In the genomic region with DNA sequence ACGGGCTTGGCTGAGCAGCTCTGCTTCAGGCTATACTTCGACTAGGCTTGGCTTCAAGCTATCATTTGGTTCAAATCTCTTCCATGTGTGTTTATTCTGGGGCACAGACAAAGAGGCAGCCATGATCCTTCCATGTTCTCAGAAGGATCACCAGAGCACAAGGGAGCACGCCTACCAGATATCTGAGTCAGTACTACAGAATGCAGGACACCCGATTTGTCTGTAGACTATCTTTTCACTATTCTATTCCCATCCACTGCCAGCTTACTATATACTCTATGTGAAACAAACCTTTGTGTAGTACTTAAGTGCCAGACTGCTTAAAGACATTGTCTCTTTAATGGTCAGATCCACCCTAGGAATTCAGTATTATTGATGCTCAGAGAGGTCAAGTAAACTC, we compare ENCODE assay signal across 28 cellular contexts. TPM values are rescaled to one million over a fixed set of nuclear protein-coding genes. Genes with fewer than 3 reads are reported as not detected.
DNase-seq lines count a peak whose midpoint lies in the region; ATAC-seq, FAIRE-seq and TF ChIP-seq lines count a peak whose summit lies in the region.
"Had no signal": no experiment of that assay in that cellular context is flagged by ENCODE, and none has a peak within 500 bp of the region (broad histone marks: within the 10 kb centered on the region; RNA-seq: fewer than 3 reads in every experiment).

No MANE protein-coding gene starts in this region.

- no peaks in the 10 kb centered on the region for H3K9me3 ChIP-seq in HCT116 (ENCODE audit: control insufficient read depth in 1 of 2, insufficient read depth in 1 of 2, low read depth in 1 of 2, low read length in 2 of 2)
- H3K9me3 ChIP-seq: A549, body of pancreas, Caco-2, psoas muscle had no signal

- no peak overlapping the region for H3K9ac ChIP-seq in HCT116 (ENCODE audit: low read length)

- DNase-seq in AG10803 (ENCODE audit: low read depth): peak; percentile 55
- no peak for DNase-seq in HCT116 (ENCODE audit: low read depth, low spot score)
- DNase-seq in bronchial epithelial cell (ENCODE audit: low read depth): no peak
- peak; percentile 56 for DNase-seq in foreskin melanocyte
- DNase-seq in A172 (ENCODE audit: low spot score): no peak
- no peak for DNase-seq in NAMALWA (ENCODE audit: low spot score)
- no peak for DNase-seq in GM12892 (ENCODE audit: insufficient read length)
- DNase-seq: activated CD4-positive, alpha-beta T cell treated with anti-CD3 and anti-CD28 coated beads for 1 hour; activated gamma-delta T cell; activated T-cell treated with anti-CD3 and anti-CD28 coated beads, Interleukin-2, amount 50 U/mL, for 1 hour; body of pancreas; C1 segment of cervical spinal cord; Caco-2; DMS79 treated with DMSO at 0.1 percent for 48 hours; effector CD4-positive, alpha-beta T cell; erythroblast; KBM-7; NCI-H1694 treated with DMSO at 0.1 percent for 48 hours; NCI-H69; psoas muscle had no signal

- H3K79me2 ChIP-seq in HCT116 (ENCODE audit: insufficient read depth, low read length): no peaks in the 10 kb centered on the region

- H4K20me1 ChIP-seq in HCT116 (ENCODE audit: insufficient read depth): no peaks in the 10 kb centered on the region

- no peak overlapping the region for H3K4me2 ChIP-seq in HCT116 (ENCODE audit: low read length)
- H3K4me2 ChIP-seq: A549 had no signal

- TF ChIP-seq CTCF in AG10803 (conservative IDR thresholded peaks at IDR 0.05; ENCODE audit: low read length): no peak
- no peak for TF ChIP-seq CTCF in HCT116 (IDR thresholded peaks at IDR 0.05 in 2 of 3, conservative IDR thresholded peaks at IDR 0.05 in 1 of 3; ENCODE audit: borderline replicate concordance in 1 of 3, insufficient read depth in 1 of 3, low read depth in 2 of 3, low read length in 2 of 3)
- TF ChIP-seq CTCF in bronchial epithelial cell (IDR thresholded peaks at IDR 0.05; ENCODE audit: insufficient read depth, low read length, severe bottlenecking): no peak

- FAIRE-seq in bronchial epithelial cell (lab: Jason Lieb, UNC) (peak; percentile 13), GM12892 (lab: Jason Lieb, UNC) (no peak)
- FAIRE-seq: A549, GM19239 had no signal

- no peaks in the 10 kb centered on the region for H3K4me1 ChIP-seq in HCT116 (ENCODE audit: control insufficient read depth in 1 of 2, insufficient read depth in 2 of 2, low read length in 2 of 2)
- H3K4me1 ChIP-seq: A549, body of pancreas, Caco-2, psoas muscle had no signal

- POLR2A ChIA-PET in HCT116 (lab: Charles Lee): no interaction called here

- H3K4me3 ChIP-seq in AG10803 (ENCODE audit: low read length) (no peak overlapping the region), HCT116 (replicated peaks in 1 of 2; ENCODE audit: low read depth in 1 of 2, low read length in 2 of 2) (no peak overlapping the region), bronchial epithelial cell (ENCODE audit: low read depth, low read length) (no peak overlapping the region)
- H3K4me3 ChIP-seq: A549, body of pancreas, lung, psoas muscle had no signal

- H3K27ac ChIP-seq in HCT116 (ENCODE audit: low read depth, low read length): no peak overlapping the region
- H3K27ac ChIP-seq: A549, body of pancreas, psoas muscle had no signal

- H3K36me3 ChIP-seq in HCT116 (ENCODE audit: control insufficient read depth in 1 of 2, insufficient read depth in 2 of 2, low read length in 2 of 2) (no peaks in the 10 kb centered on the region), bronchial epithelial cell (ENCODE audit: control insufficient read depth, insufficient read depth, low read length) (no peaks in the 10 kb centered on the region)

- intact Hi-C loops in HCT116 (cut with micrococcal nuclease): no loop called here

- peaks cover 2% of the 10 kb centered on the region; the same call in 1 of the 2 replicates for H3K9me2 ChIP-seq in HCT116 (ENCODE audit: insufficient read depth)

- BruUV-seq in HCT116 (replicated peaks; lab: Mats Ljungman, UMichigan): no TSS peak

- CTCF ChIA-PET in HCT116 (lab: Charles Lee): no interaction called here

- TF ChIP-seq POLR2A in HCT116 (IDR thresholded peaks at IDR 0.05; ENCODE audit: borderline replicate concordance, extremely low read depth, insufficient read depth, insufficient read length): no peak
- TF ChIP-seq POLR2A in GM12892 (IDR thresholded peaks at IDR 0.05; ENCODE audit: low read depth, low read length): no peak

- no peaks in the 10 kb centered on the region for H3K27me3 ChIP-seq in HCT116 (ENCODE audit: insufficient read depth, low read length)
- peaks cover 3% of the 10 kb centered on the region for H3K27me3 ChIP-seq in bronchial epithelial cell (ENCODE audit: control insufficient read depth, insufficient read depth, low read length)
- H3K27me3 ChIP-seq: body of pancreas had no signal

- ATAC-seq in HCT116 (no peak), HG03439 (IDR thresholded peaks at IDR 0.05; ENCODE audit: unreplicated experiment) (no peak)
- ATAC-seq: A549, body of pancreas, psoas muscle had no signal

- TF ChIP-seq RAD21 in HCT116 (IDR thresholded peaks at IDR 0.05; ENCODE audit: low read depth): no peak

- H2AFZ ChIP-seq in HCT116 (ENCODE audit: low read depth, low read length, poor library complexity, severe bottlenecking): peak overlapping the region; percentile 33

- RAD21 ChIA-PET in HCT116 (lab: Charles Lee; ENCODE audit: low non-redundant PET in 1 of 2, low total read pairs in 2 of 2, uncharacterized antibody in 2 of 2, unreplicated experiment in 2 of 2): no interaction called here

TF ChIP-seq in HCT116, 20 proteins besides CTCF, POLR2A, EP300 and RAD21:
- no peak for TF ChIP-seq POLR2AphosphoS5 (IDR thresholded peaks at IDR 0.05; ENCODE audit: low read depth, low read length)
- TF ChIP-seq, protein P1, sequence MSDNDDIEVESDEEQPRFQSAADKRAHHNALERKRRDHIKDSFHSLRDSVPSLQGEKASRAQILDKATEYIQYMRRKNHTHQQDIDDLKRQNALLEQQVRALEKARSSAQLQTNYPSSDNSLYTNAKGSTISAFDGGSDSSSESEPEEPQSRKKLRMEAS (IDR thresholded peaks at IDR 0.05): no peak
- TF ChIP-seq EZH2 (IDR thresholded peaks at IDR 0.05): no peak
- no peak for TF ChIP-seq EGR1 (IDR thresholded peaks at IDR 0.05; ENCODE audit: low read depth)
- no peak for TF ChIP-seq JUND (IDR thresholded peaks at IDR 0.05)
- TF ChIP-seq YY1 (IDR thresholded peaks at IDR 0.05; ENCODE audit: extremely low read depth, insufficient replicate concordance, low read depth, low read length): no peak
- TF ChIP-seq EZH2phosphoT487 (IDR thresholded peaks at IDR 0.05; ENCODE audit: borderline replicate concordance): no peak
- TF ChIP-seq SRF (IDR thresholded peaks at IDR 0.05; ENCODE audit: low read depth): no peak

RNA-seq across cellular contexts. Expression of a gene that starts 35.1 kb away (rescaled TPM):
- total RNA-seq in HCT116 (2021; ENCODE audit: unreplicated experiment): not detected
- polyA plus RNA-seq in HCT116 (2012): not detected in 2 replicates
- not detected in 2 replicates for total RNA-seq in bronchial epithelial cell
- total RNA-seq in A172 (2014; rRNA removed; shearing (Covaris generic)): 0.09 TPM in 1 of 2 replicates, not detected in the other
- not detected for polyA plus RNA-seq in GM12892 (2012; ENCODE audit: missing spikeins)
- total RNA-seq: Caco-2; chondrocyte; HT1080; SK-MEL-5; T-helper 1 cell treated with Interleukin-12 subunit alpha and Interleukin-12 subunit beta and Interleukin-4 antibody, amounts not matched to agents 30 ng/mL and 1 ng/mL, for 36 hours had no signal
- polyA plus RNA-seq: A549 had no signal

Comparison
In these comparisons a context has a peak if more than half of its experiments do, and no peak if none do; other contexts are left out.
1. DNase-seq: peak in AG10803 (single experiment) and foreskin melanocyte (single experiment); none in HCT116 (single experiment), bronchial epithelial cell (single experiment), A172 (single experiment), NAMALWA (single experiment) and GM12892 (single experiment).